19 cellular contexts compared by ENCODE assay signal in the genomic region with DNA sequence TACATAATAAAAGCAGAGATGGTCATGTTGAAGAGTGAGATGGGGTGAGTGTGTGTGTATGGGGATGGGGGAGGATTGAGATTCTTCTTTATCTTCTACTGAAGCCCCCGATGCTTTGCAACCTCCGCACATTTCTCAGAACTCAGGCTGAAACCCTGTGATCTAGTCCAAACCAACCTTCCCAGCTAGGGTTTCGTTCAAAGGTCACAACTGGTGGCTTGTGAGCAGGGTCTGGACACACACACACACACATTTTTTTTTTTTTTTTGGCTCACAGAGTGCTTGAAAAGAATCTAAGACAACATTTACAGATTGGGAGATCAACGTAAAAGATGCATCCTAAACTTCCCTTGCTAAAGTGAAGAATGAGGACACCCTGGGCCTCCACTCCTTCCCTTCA.
"Had no signal": no experiment of that assay in that cellular context is flagged by ENCODE, and none has a peak within 500 bp of the region (broad histone marks: within the 10 kb centered on the region; RNA-seq: fewer than 3 reads in every experiment).

No MANE protein-coding gene starts in this region.

- ATAC-seq: gastroesophageal sphincter, mucosa of descending colon had no signal

- H3K4me2 ChIP-seq: hepatocyte had no signal

- H3K9me3 Mint-ChIP-seq: mesothelial cell of epicardium had no signal

- FAIRE-seq: colon, endothelial cell of umbilical vein, frontal cortex, islet of Langerhans had no signal

- H3K27me3 ChIP-seq: dorsolateral prefrontal cortex, esophagus muscularis mucosa, foreskin keratinocyte, gastroesophageal sphincter, heart left ventricle, hepatocyte had no signal

- H3K27me3 Mint-ChIP-seq: naive B cell had no signal

- H3K36me3 ChIP-seq: esophagus muscularis mucosa, gastroesophageal sphincter, heart left ventricle, left ventricle myocardium inferior, lower lobe of right lung had no signal

- H3K79me2 ChIP-seq: hepatocyte had no signal

- DNase-seq: dorsolateral prefrontal cortex; effector CD4-positive, alpha-beta T cell; effector memory CD4-positive, alpha-beta T cell; left cardiac atrium; left ventricle myocardium inferior; lower lobe of right lung; mucosa of descending colon; naive B cell had no signal

- H3K4me3 ChIP-seq: coronary artery, dorsolateral prefrontal cortex, esophagus muscularis mucosa, gastroesophageal sphincter, heart left ventricle, hepatocyte, left ventricle myocardium inferior, lower lobe of right lung, mucosa of descending colon had no signal

- H3K9me3 ChIP-seq: gastroesophageal sphincter, left ventricle myocardium inferior, lower lobe of right lung had no signal

- H3K4me1 Mint-ChIP-seq: naive B cell had no signal

- H3K36me3 Mint-ChIP-seq: mesothelial cell of epicardium, naive B cell had no signal

- H3K27ac Mint-ChIP-seq: mesothelial cell of epicardium, naive B cell had no signal

- H3K4me3 Mint-ChIP-seq: mesothelial cell of epicardium, naive B cell had no signal

- H3K27ac ChIP-seq: coronary artery, dorsolateral prefrontal cortex, esophagus muscularis mucosa, foreskin keratinocyte, gastroesophageal sphincter, heart left ventricle, hepatocyte, left ventricle myocardium inferior, lower lobe of right lung had no signal

- H2AFZ ChIP-seq: hepatocyte had no signal

- H3K4me1 ChIP-seq: foreskin keratinocyte, left ventricle myocardium inferior, lower lobe of right lung had no signal
